27 cellular contexts compared by ENCODE assay signal in the genomic region with DNA sequence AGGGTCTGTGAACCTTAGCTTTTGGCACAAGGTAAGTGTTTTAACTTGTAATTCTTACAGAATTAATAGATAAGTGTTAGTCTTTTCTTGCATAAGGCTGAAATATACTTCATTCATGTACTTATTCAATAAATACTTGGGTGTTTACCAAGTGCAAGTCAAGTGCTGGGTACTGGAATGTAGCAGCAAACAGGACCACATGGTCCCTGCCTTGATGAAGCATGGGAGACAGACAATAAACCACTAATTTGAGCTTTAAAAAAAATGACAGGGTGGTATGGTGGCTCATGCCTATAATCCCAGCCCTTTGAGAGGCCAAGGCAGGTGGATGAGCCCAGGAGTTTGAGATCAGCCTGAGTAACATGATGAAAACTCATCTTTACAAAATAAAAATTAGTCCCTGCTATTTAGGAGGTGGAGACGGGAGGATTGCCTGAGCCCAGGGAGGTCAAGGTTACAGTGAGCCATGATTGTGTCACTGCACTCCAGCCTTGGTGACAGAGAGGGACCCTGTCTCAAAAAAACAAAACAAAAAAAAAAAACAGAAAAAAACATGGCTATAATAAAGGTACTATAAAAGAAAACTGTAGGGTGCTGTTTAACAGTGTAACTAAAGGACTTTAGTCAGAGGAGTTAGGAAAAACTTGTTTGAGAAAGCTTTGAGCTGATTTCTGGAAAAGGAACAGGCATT. TPM values are rescaled to one million over a fixed set of nuclear protein-coding genes. Genes with fewer than 3 reads are reported as not detected.
A peak's percentile ranks its signal among the peaks of the same experiment; 100 is the strongest.
DNase-seq lines count a peak whose midpoint lies in the region; ATAC-seq, FAIRE-seq and TF ChIP-seq lines count a peak whose summit lies in the region.
"Had no signal": no experiment of that assay in that cellular context is flagged by ENCODE, and none has a peak within 500 bp of the region (broad histone marks: within the 10 kb centered on the region; RNA-seq: fewer than 3 reads in every experiment).

No MANE protein-coding gene starts in this region.

- H3K4me3 ChIP-seq in PC-9 (no peak overlapping the region), lower lobe of right lung (no peak overlapping the region), osteoblast (ENCODE audit: insufficient read depth, low read length) (no peak overlapping the region), foreskin fibroblast (ENCODE audit: low read depth in 1 of 2, low read length in 2 of 2) (no peak overlapping the region)
- H3K4me3 ChIP-seq: A549; BLaER1 treated with 17β-estradiol and CSF1 and Interleukin-3, amounts not matched to agents 10 nM and 100 nM; HAP-1 had no signal

- H3K9me2 ChIP-seq in PC-9 (ENCODE audit: insufficient read depth): no peaks in the 10 kb centered on the region

- FAIRE-seq in GM12892 (lab: Jason Lieb, UNC): peak; percentile 38
- FAIRE-seq: A549, D721Med, GM12891, H54 had no signal

- H3K27me3 ChIP-seq in PC-9 (ENCODE audit: insufficient read depth, low read depth) (no peaks in the 10 kb centered on the region), lower lobe of right lung (ENCODE audit: low read depth) (no peaks in the 10 kb centered on the region), osteoblast (ENCODE audit: insufficient read depth, low read length) (no peaks in the 10 kb centered on the region)
- H3K27me3 ChIP-seq: BLaER1 treated with 17β-estradiol and CSF1 and Interleukin-3, amounts not matched to agents 10 nM and 100 nM had no signal

- intact Hi-C loops in PC-9 (cut with micrococcal nuclease; ENCODE audit: unreplicated experiment) (no loop called here), lower lobe of right lung (cut with DNase I) (no loop called here)

- H3K4me1 ChIP-seq in PC-9 (replicated peaks; ENCODE audit: insufficient read depth) (no peaks in the 10 kb centered on the region), lower lobe of right lung (no peaks in the 10 kb centered on the region), osteoblast (ENCODE audit: insufficient read depth, low read length) (no peaks in the 10 kb centered on the region)
- H3K4me1 ChIP-seq: A549; BE2C; BLaER1 treated with 17β-estradiol and CSF1 and Interleukin-3, amounts not matched to agents 10 nM and 100 nM had no signal

- CTCF ChIA-PET in PC-9 (lab: Charles Lee): no interaction called here

- no peaks in the 10 kb centered on the region for H3F3A ChIP-seq in PC-9 (ENCODE audit: insufficient read depth, low read depth)

- H2AFZ ChIP-seq in PC-9: peak overlapping the region; percentile 36; the same call in 1 of the 2 replicates
- peak overlapping the region; percentile 9 for H2AFZ ChIP-seq in osteoblast (ENCODE audit: low read length)

- peak; percentile 30 to 46 for ATAC-seq in lower lobe of right lung
- no peak for ATAC-seq in stimulated activated naive CD8-positive, alpha-beta T cell treated with anti-CD3 and anti-CD28 coated beads, Interleukin-15, Interleukin-2, amounts not matched to agents 100 U/mL and 50 U/mL, for 24 hours
- ATAC-seq: A549 had no signal

- H3K4me2 ChIP-seq in PC-9 (no peak overlapping the region), osteoblast (ENCODE audit: insufficient read depth, low read length) (no peak overlapping the region)
- H3K4me2 ChIP-seq: A549; BLaER1 treated with 17β-estradiol and CSF1 and Interleukin-3, amounts not matched to agents 10 nM and 100 nM had no signal

- DNase-seq in GM12892 (ENCODE audit: insufficient read length): no peak
- no peak for DNase-seq in PC-9
- no peak for DNase-seq in lower lobe of right lung
- DNase-seq in osteoblast (ENCODE audit: insufficient read length, low spot score, missing footprints): no peak
- no peak for DNase-seq in foreskin fibroblast
- no peak for DNase-seq in SIG-M5 (lab: John Stamatoyannopoulos, UW)
- DNase-seq in stimulated activated naive CD8-positive, alpha-beta T cell treated with anti-CD3 and anti-CD28 coated beads, Interleukin-15, Interleukin-2, amounts not matched to agents 100 U/mL and 50 U/mL, for 24 hours: no peak
- DNase-seq: 8988T; ACHN; AML-193; BE2C; CD4-positive, alpha-beta T cell; CD8-positive, alpha-beta memory T cell; DMS 273 treated with DMSO at 0.1 percent for 48 hours; DMS79 treated with DMSO at 0.1 percent for 48 hours; GF-D8; GOT3; HFFc6 had no signal

- POLR2A ChIA-PET in PC-9 (lab: Charles Lee; ENCODE audit: unreplicated experiment): no interaction called here

- H3K79me2 ChIP-seq in PC-9 (ENCODE audit: low read depth): no peaks in the 10 kb centered on the region
- no peaks in the 10 kb centered on the region for H3K79me2 ChIP-seq in osteoblast (ENCODE audit: insufficient read depth, low read length)

- H3K27ac ChIP-seq in PC-9 (no peak overlapping the region), lower lobe of right lung (no peak overlapping the region), osteoblast (ENCODE audit: low read depth, low read length) (no peak overlapping the region)
- H3K27ac ChIP-seq: A549; BLaER1 treated with 17β-estradiol and CSF1 and Interleukin-3, amounts not matched to agents 10 nM and 100 nM had no signal

- no peaks in the 10 kb centered on the region for H3K36me3 ChIP-seq in PC-9 (ENCODE audit: low read depth)
- no peaks in the 10 kb centered on the region for H3K36me3 ChIP-seq in lower lobe of right lung
- no peaks in the 10 kb centered on the region for H3K36me3 ChIP-seq in osteoblast (ENCODE audit: insufficient read depth, low read length)
- H3K36me3 ChIP-seq: BE2C; BLaER1 treated with 17β-estradiol and CSF1 and Interleukin-3, amounts not matched to agents 10 nM and 100 nM; HAP-1 had no signal

- no peaks in the 10 kb centered on the region for H3K9me3 ChIP-seq in PC-9 (ENCODE audit: insufficient read depth, low read depth)
- no peaks in the 10 kb centered on the region for H3K9me3 ChIP-seq in lower lobe of right lung
- H3K9me3 ChIP-seq in osteoblast (ENCODE audit: low read depth, low read length): no peaks in the 10 kb centered on the region
- H3K9me3 ChIP-seq: A549; BE2C; BLaER1 treated with 17β-estradiol and CSF1 and Interleukin-3, amounts not matched to agents 10 nM and 100 nM; HAP-1 had no signal

- no peak for TF ChIP-seq POLR2A in GM12892 (IDR thresholded peaks at IDR 0.05; ENCODE audit: low read depth, low read length)

- no peak for TF ChIP-seq CTCF in PC-9 (conservative IDR thresholded peaks at IDR 0.05)
- no peak for TF ChIP-seq CTCF in lower lobe of right lung (IDR thresholded peaks at IDR 0.05)
- no peak for TF ChIP-seq CTCF in osteoblast (IDR thresholded peaks at IDR 0.05; ENCODE audit: extremely low read depth, low read depth, low read length)
- TF ChIP-seq CTCF in foreskin fibroblast (IDR thresholded peaks at IDR 0.05; ENCODE audit: low read depth, low read length): no peak

- BruUV-seq in PC-9 (replicated peaks; lab: Mats Ljungman, UMichigan): no TSS peak

- H4K20me1 ChIP-seq in PC-9 (ENCODE audit: insufficient read depth) (no peaks in the 10 kb centered on the region), osteoblast (ENCODE audit: insufficient read depth, low read length) (no peaks in the 10 kb centered on the region)
- H4K20me1 ChIP-seq: BLaER1 treated with 17β-estradiol and CSF1 and Interleukin-3, amounts not matched to agents 10 nM and 100 nM had no signal

RNA-seq across cellular contexts. Expression of a gene that starts 11.1 kb away (rescaled TPM):
- polyA plus RNA-seq in GM12892 (2012; ENCODE audit: missing spikeins): 0.28 TPM
- not detected in 2 replicates for total RNA-seq in PC-9 (2021)
- not detected for total RNA-seq in lower lobe of right lung
- not detected in 2 replicates for total RNA-seq in osteoblast
- total RNA-seq: CD4-positive, alpha-beta T cell; CD8-positive, alpha-beta memory T cell; Daoy; G401; HFFc6 had no signal
- polyA plus RNA-seq: A549; CD14-positive monocyte; CD8-positive, alpha-beta memory T cell had no signal

RNA-seq across cellular contexts. Expression of a gene that starts 55.3 kb away (rescaled TPM):
- 0.49 TPM for polyA plus RNA-seq in GM12892 (2012; ENCODE audit: missing spikeins)
- 13.3 and 16.0 TPM in 2 replicates for total RNA-seq in PC-9 (2021)
- total RNA-seq in lower lobe of right lung: 23.6 TPM
- total RNA-seq in osteoblast: 19.4 and 19.9 TPM in 2 replicates
